ENCODE assay signal across 8 cellular contexts in genomic region chr15:31328425-31328998, GRCh38.
A peak's percentile ranks its signal among the peaks of the same experiment; 100 is the strongest.
DNase-seq lines count a peak whose midpoint lies in the region; ATAC-seq and TF ChIP-seq lines count a peak whose summit lies in the region.

No MANE protein-coding gene starts in this region.

- ATAC-seq in HG03432 (IDR thresholded peaks at IDR 0.05; ENCODE audit: unreplicated experiment) (peak; percentile 1), GM18519 (IDR thresholded peaks at IDR 0.05; ENCODE audit: low FRiP score, unreplicated experiment) (no peak)

- TF ChIP-seq CTCF in AG09309 (IDR thresholded peaks at IDR 0.05; ENCODE audit: control insufficient read depth, insufficient read depth, low read depth, low read length, missing control alignments): no peak

- peak overlapping the region; percentile 73 for H3K27ac ChIP-seq in caudate nucleus (ENCODE audit: low read depth, low read length)

- peak overlapping the region; percentile 42 for H3K4me3 ChIP-seq in AG09309 (ENCODE audit: control insufficient read depth, low read depth, low read length)

- DNase-seq in AG09309 (ENCODE audit: low read depth) (no peak), caudate nucleus (lab: John Stamatoyannopoulos, UW) (peak in 6 of 61 donors; percentile 53 to 77 (median 70)), medulla oblongata (ENCODE audit: extremely low spot score) (peak; percentile 21), NCI-H128 (lab: John Stamatoyannopoulos, UW; ENCODE audit: unreplicated experiment) (no peak)
- peak; percentile 69 for DNase-seq in activated CD4-positive, CD25-positive, alpha-beta regulatory T cell treated with anti-CD3 and anti-CD28 coated beads, Interleukin-2, amount 50 U/mL, for 16 hours (ENCODE audit: low read depth, low spot score)
- DNase-seq in stimulated activated CD8-positive, alpha-beta memory T cell treated with anti-CD3 and anti-CD28 coated beads, Interleukin-7, amount 100 ng/mL, for 24 hours (ENCODE audit: low read depth): peak; percentile 48

Comparison
In these comparisons a context has a peak if more than half of its experiments do, and no peak if none do; other contexts are left out.
1. DNase-seq: peak in activated CD4-positive, CD25-positive, alpha-beta regulatory T cell treated with anti-CD3 and anti-CD28 coated beads, Interleukin-2, amount 50 U/mL, for 16 hours (single experiment), medulla oblongata (single experiment) and stimulated activated CD8-positive, alpha-beta memory T cell treated with anti-CD3 and anti-CD28 coated beads, Interleukin-7, amount 100 ng/mL, for 24 hours (single experiment); none in AG09309 (single experiment) and NCI-H128 (single experiment).